In genomic region chr12:80834724-80835123, GRCh38 we compare ENCODE assay signal across 18 cellular contexts.
A peak's percentile ranks its signal among the peaks of the same experiment; 100 is the strongest.
DNase-seq lines count a peak whose midpoint lies in the region; TF ChIP-seq lines count a peak whose summit lies in the region.
"Had no signal": no experiment of that assay in that cellular context is flagged by ENCODE, and none has a peak within 500 bp of the region (broad histone marks: within the 10 kb centered on the region; RNA-seq: fewer than 3 reads in every experiment).

No MANE protein-coding gene starts in this region.

- H3K4ac ChIP-seq in H9 (ENCODE audit: low read depth, low read length): no peak overlapping the region

- DNase-seq in SK-N-SH (no peak), astrocyte of the hippocampus (ENCODE audit: low read depth, low spot score) (peak; percentile 21), retinal pigment epithelial cell (ENCODE audit: low read depth) (peak; percentile 20), T1000 (lab: John Stamatoyannopoulos, UW) (no peak), H9 (no peak), MM.1S (no peak)
- DNase-seq: 8988T; ACHN; AML-193; Caco-2; Calu3; CD4-positive, alpha-beta T cell; CD8-positive, alpha-beta T cell; DMS79 treated with DMSO at 0.1 percent for 48 hours; GF-D8 had no signal

- H2BK5ac ChIP-seq in H9 (ENCODE audit: insufficient read length, low read length): no peak overlapping the region

- TF ChIP-seq RAD21 in SK-N-SH (IDR thresholded peaks at IDR 0.05; ENCODE audit: low read length): no peak

- H3K79me2 ChIP-seq in SK-N-SH (ENCODE audit: insufficient read depth): no peaks in the 10 kb centered on the region
- no peaks in the 10 kb centered on the region for H3K79me2 ChIP-seq in H9 (ENCODE audit: insufficient read depth, low read length)
- H3K79me2 ChIP-seq in MM.1S (ENCODE audit: low read length): no peaks in the 10 kb centered on the region

- H2AK5ac ChIP-seq in H9 (ENCODE audit: insufficient read length, low read length): no peak overlapping the region

- no peak for TF ChIP-seq CTCF in SK-N-SH (IDR thresholded peaks at IDR 0.05)
- no peak for TF ChIP-seq CTCF in retinal pigment epithelial cell (conservative IDR thresholded peaks at IDR 0.05; ENCODE audit: low read depth, low read length)
- no peak for TF ChIP-seq CTCF in H9 (conservative IDR thresholded peaks at IDR 0.05)
- TF ChIP-seq CTCF in MM.1S (IDR thresholded peaks at IDR 0.05; ENCODE audit: low read length): no peak

- H3K79me1 ChIP-seq in H9 (ENCODE audit: insufficient read depth, low read depth, low read length, poor library complexity, severe bottlenecking): no peaks in the 10 kb centered on the region

- H3K56ac ChIP-seq in H9 (ENCODE audit: insufficient read length, low read depth, low read length): no peak overlapping the region

- H3K27me3 ChIP-seq in SK-N-SH (ENCODE audit: insufficient read depth): peaks cover 6% of the 10 kb centered on the region; the same call in 1 of the 2 replicates
- no peaks in the 10 kb centered on the region for H3K27me3 ChIP-seq in H9 (ENCODE audit: insufficient read depth, low read length)
- H3K27me3 ChIP-seq in MM.1S (replicated peaks; ENCODE audit: insufficient read depth, low read length): no peaks in the 10 kb centered on the region
- H3K27me3 ChIP-seq: BLaER1 treated with 17β-estradiol and CSF1 and Interleukin-3, amounts not matched to agents 10 nM and 100 nM had no signal

- no peak overlapping the region for H4K8ac ChIP-seq in H9 (replicated peaks; ENCODE audit: insufficient read length, low read depth, low read length)

- H3K9me2 ChIP-seq in SK-N-SH (no peaks in the 10 kb centered on the region), MM.1S (replicated peaks; ENCODE audit: insufficient read depth, low read length) (no peaks in the 10 kb centered on the region)

- CTCF ChIA-PET in SK-N-SH (lab: Yijun Ruan, JAX): no interaction called here

- no peaks in the 10 kb centered on the region for H4K20me1 ChIP-seq in SK-N-SH (ENCODE audit: insufficient read depth)
- no peaks in the 10 kb centered on the region for H4K20me1 ChIP-seq in H9 (ENCODE audit: control insufficient read depth, insufficient read depth, insufficient read length)
- no peaks in the 10 kb centered on the region for H4K20me1 ChIP-seq in MM.1S (ENCODE audit: insufficient read depth, low read length)
- H4K20me1 ChIP-seq: BLaER1 treated with 17β-estradiol and CSF1 and Interleukin-3, amounts not matched to agents 10 nM and 100 nM had no signal

- no peak overlapping the region for H2BK120ac ChIP-seq in H9 (ENCODE audit: low read depth, low read length, poor library complexity, severe bottlenecking)

- H3K23ac ChIP-seq in H9 (ENCODE audit: insufficient read length, low read depth, low read length): no peak overlapping the region

- no peak overlapping the region for H4K91ac ChIP-seq in H9 (ENCODE audit: insufficient read length, low read depth, low read length)

- no peak overlapping the region for H2BK12ac ChIP-seq in H9 (ENCODE audit: insufficient read length, low read depth, low read length)

- H2AFZ ChIP-seq in SK-N-SH (ENCODE audit: low read depth): no peak overlapping the region
- no peak overlapping the region for H2AFZ ChIP-seq in H9 (ENCODE audit: low read length)
- no peak overlapping the region for H2AFZ ChIP-seq in MM.1S (ENCODE audit: low read length)

- no peak overlapping the region for H3K27ac Mint-ChIP-seq in H9
- H3K27ac Mint-ChIP-seq: B cell; CD4-positive, alpha-beta T cell; CD8-positive, alpha-beta T cell had no signal

- H3K9me3 Mint-ChIP-seq in H9: no peaks in the 10 kb centered on the region

- H3K4me3 ChIP-seq in SK-N-SH (ENCODE audit: low read depth in 2 of 2, low read length in 1 of 2) (no peak overlapping the region), retinal pigment epithelial cell (ENCODE audit: low read length) (no peak overlapping the region), MM.1S (ENCODE audit: low read length) (no peak overlapping the region)
- H3K4me3 ChIP-seq: BLaER1 treated with 17β-estradiol and CSF1 and Interleukin-3, amounts not matched to agents 10 nM and 100 nM had no signal

- H3K14ac ChIP-seq in H9 (ENCODE audit: insufficient read depth, low read length): no peak overlapping the region

- H3F3A ChIP-seq in SK-N-SH (replicated peaks; ENCODE audit: insufficient read depth) (no peaks in the 10 kb centered on the region), MM.1S (ENCODE audit: insufficient read depth, low read length) (no peaks in the 10 kb centered on the region)

- H3K27ac ChIP-seq in SK-N-SH (ENCODE audit: low read depth in 2 of 2, low read length in 1 of 2) (no peak overlapping the region), H9 (ENCODE audit: insufficient read length, low read depth, low read length) (no peak overlapping the region), MM.1S (ENCODE audit: low read length) (no peak overlapping the region)
- H3K27ac ChIP-seq: BLaER1 treated with 17β-estradiol and CSF1 and Interleukin-3, amounts not matched to agents 10 nM and 100 nM; C4-2B had no signal

- H3K9me3 ChIP-seq in SK-N-SH (no peaks in the 10 kb centered on the region), H9 (ENCODE audit: control insufficient read depth, low read depth, low read length) (no peaks in the 10 kb centered on the region), MM.1S (replicated peaks; ENCODE audit: insufficient read depth, low read length) (no peaks in the 10 kb centered on the region)
- H3K9me3 ChIP-seq: BLaER1 treated with 17β-estradiol and CSF1 and Interleukin-3, amounts not matched to agents 10 nM and 100 nM; Caco-2 had no signal

- no peak overlapping the region for H3K4me3 Mint-ChIP-seq in H9
- H3K4me3 Mint-ChIP-seq: B cell; CD4-positive, alpha-beta T cell; CD8-positive, alpha-beta T cell had no signal

- H3K36me3 Mint-ChIP-seq in H9 (ENCODE audit: insufficient read depth in 1 of 3, low read depth in 3 of 3): peaks cover 0 to 3% (median 0%) of the 10 kb centered on the region in 3 experiments; a peak in 2 of 7 replicates
- H3K36me3 Mint-ChIP-seq: CD8-positive, alpha-beta T cell had no signal

- H3K4me2 ChIP-seq in SK-N-SH: no peak overlapping the region
- no peak overlapping the region for H3K4me2 ChIP-seq in H9 (ENCODE audit: insufficient read depth, insufficient read length, low read length)
- no peak overlapping the region for H3K4me2 ChIP-seq in MM.1S (ENCODE audit: low read depth, low read length)
- H3K4me2 ChIP-seq: BLaER1 treated with 17β-estradiol and CSF1 and Interleukin-3, amounts not matched to agents 10 nM and 100 nM had no signal

- H4K5ac ChIP-seq in H9 (ENCODE audit: insufficient read length, low read depth, low read length): no peak overlapping the region

- H3K9ac ChIP-seq in SK-N-SH (no peak overlapping the region), H9 (ENCODE audit: extremely low read depth, insufficient read length, low read length) (no peak overlapping the region), MM.1S (ENCODE audit: low read length) (no peak overlapping the region)
- H3K9ac ChIP-seq: BLaER1 treated with 17β-estradiol and CSF1 and Interleukin-3, amounts not matched to agents 10 nM and 100 nM had no signal

- H3K27me3 Mint-ChIP-seq in H9 (ENCODE audit: low read depth): no peaks in the 10 kb centered on the region
- H3K27me3 Mint-ChIP-seq: B cell; CD4-positive, alpha-beta T cell had no signal

- H3K4me1 ChIP-seq in SK-N-SH (ENCODE audit: control insufficient read depth in 1 of 2, insufficient read depth in 2 of 2, low read depth in 1 of 2, low read length in 1 of 2) (no peaks in the 10 kb centered on the region), H9 (ENCODE audit: insufficient read depth, low read length) (no peaks in the 10 kb centered on the region), MM.1S (ENCODE audit: low read length) (0 out of 2 replicates have a peak, but pooled peaks cover 6% of the 10 kb centered on the region)

- H3K23me2 ChIP-seq in H9 (ENCODE audit: insufficient read length, low read depth, low read length, poor library complexity, severe bottlenecking): no peaks in the 10 kb centered on the region

- H2BK15ac ChIP-seq in H9 (ENCODE audit: low read depth, low read length): no peak overlapping the region

- no peak overlapping the region for H3T11ph ChIP-seq in H9 (ENCODE audit: low read length)

- WGBS in SK-N-SH (ENCODE audit: low lambda C conversion rate): 0% methylated on average over 1 of the region's 1 CpG
- no CpG with 5 or more reads among the region's 1 CpG for WGBS in H9 (ENCODE audit: extremely low coverage, insufficient read length, low lambda C conversion rate)

- no peak overlapping the region for H3K18ac ChIP-seq in H9 (ENCODE audit: insufficient read length, low read depth, low read length)

- H2BK20ac ChIP-seq in H9 (ENCODE audit: low read depth, low read length, poor library complexity, severe bottlenecking): no peak overlapping the region

- H3K36me3 ChIP-seq in SK-N-SH (replicated peaks in 1 of 2; ENCODE audit: control insufficient read depth in 1 of 2, insufficient read depth in 2 of 2, low read length in 1 of 2): no peaks in the 10 kb centered on the region
- H3K36me3 ChIP-seq in MM.1S (replicated peaks; ENCODE audit: insufficient read depth, low read length): no peaks in the 10 kb centered on the region
- H3K36me3 ChIP-seq: BLaER1 treated with 17β-estradiol and CSF1 and Interleukin-3, amounts not matched to agents 10 nM and 100 nM had no signal

- TF ChIP-seq EP300 in SK-N-SH (IDR thresholded peaks at IDR 0.05; ENCODE audit: borderline replicate concordance in 1 of 2, low read depth in 1 of 2, low read length in 1 of 2): peak in 1 of 2 experiments; percentile 29; a peak in 1 of 4 replicates

- POLR2A ChIA-PET in SK-N-SH (lab: Yijun Ruan, JAX): no interaction called here

- H3K4me1 Mint-ChIP-seq in H9: peaks cover 17 to 22% of the 10 kb centered on the region in 2 experiments
- H3K4me1 Mint-ChIP-seq: B cell had no signal

TF ChIP-seq in SK-N-SH, 30 proteins besides CTCF, POLR2A, EP300 and RAD21 (continues in another document):
- TF ChIP-seq EZH2phosphoT487 (IDR thresholded peaks at IDR 0.05; ENCODE audit: borderline replicate concordance, low read depth) (no peak), FOXM1 (IDR thresholded peaks at IDR 0.05; ENCODE audit: low read depth) (no peak), MXI1 (IDR thresholded peaks at IDR 0.05; ENCODE audit: low read depth, low read length) (peak; percentile 38; the same call in 1 of the 2 replicates), SMC3 (IDR thresholded peaks at IDR 0.05; ENCODE audit: low read depth, low read length) (no peak), GATA2 (CRISPR knock-in tag; IDR thresholded peaks at IDR 0.05) (peak; percentile 72), ELF1 (IDR thresholded peaks at IDR 0.05) (no peak)

Comparison
In these comparisons a context has a peak if more than half of its experiments do, and no peak if none do; other contexts are left out.
1. DNase-seq: peak in astrocyte of the hippocampus (single experiment) and retinal pigment epithelial cell (single experiment); none in SK-N-SH (single experiment), T1000 (single experiment), H9 (single experiment) and MM.1S (single experiment).